In genomic region chr6:134851548-134851947, GRCh38 we compare ENCODE assay signal across 25 cellular contexts.
DNase-seq lines count a peak whose midpoint lies in the region; ATAC-seq, FAIRE-seq and TF ChIP-seq lines count a peak whose summit lies in the region.
"Had no signal": no experiment of that assay in that cellular context is flagged by ENCODE, and none has a peak within 500 bp of the region (broad histone marks: within the 10 kb centered on the region; RNA-seq: fewer than 3 reads in every experiment).

No MANE protein-coding gene starts in this region.

- H2AK9ac ChIP-seq in IMR-90 (replicated peaks; ENCODE audit: low read depth, low read length, poor library complexity), result no peak overlapping the region

- peak overlapping the region; percentile 62; the same call in 1 of the 2 replicates for H3K18ac ChIP-seq in IMR-90 (ENCODE audit: low read depth, low read length)

- peaks cover 12% of the 10 kb centered on the region; the same call in 1 of the 2 replicates for H3K9me1 ChIP-seq in IMR-90 (ENCODE audit: insufficient read depth, low read length)

- no peak overlapping the region for H3K4me2 ChIP-seq in GM23338
- no peak overlapping the region for H3K4me2 ChIP-seq in IMR-90 (ENCODE audit: low read depth, low read length)
- H3K4me2 ChIP-seq: A549; BLaER1 treated with 17β-estradiol and CSF1 and Interleukin-3, amounts not matched to agents 10 nM and 100 nM had no signal

- no peaks in the 10 kb centered on the region for H3F3A ChIP-seq in GM23338 (replicated peaks; ENCODE audit: low read depth)

- H2BK20ac ChIP-seq in IMR-90 (ENCODE audit: low read depth, low read length), result peak overlapping the region; percentile 57; the same call in 1 of the 2 replicates

- in situ Hi-C loops in IMR-90 (cut with MboI; ENCODE audit: low sequenced_read_pairs), result no loop called here

- no peak overlapping the region for H3K4me3 Mint-ChIP-seq in GM23338
- H3K4me3 Mint-ChIP-seq in endodermal cell, result no peak overlapping the region
- H3K4me3 Mint-ChIP-seq: CD14-positive monocyte; CD4-positive, alpha-beta T cell; CD8-positive, alpha-beta memory T cell; HFFc6 had no signal

- TF ChIP-seq CTCF in GM23338 (conservative IDR thresholded peaks at IDR 0.05; ENCODE audit: low read depth in 2 of 2), result no peak
- no peak for TF ChIP-seq CTCF in IMR-90 (conservative IDR thresholded peaks at IDR 0.05; ENCODE audit: low read depth, low read length)
- TF ChIP-seq CTCF in D721Med (IDR thresholded peaks at IDR 0.05; ENCODE audit: insufficient read depth, missing control alignments), result no peak
- TF ChIP-seq CTCF in endodermal cell (conservative IDR thresholded peaks at IDR 0.05), result no peak

- TF ChIP-seq POLR2A in IMR-90 (IDR thresholded peaks at IDR 0.05; ENCODE audit: low read depth, low read length), result no peak

- ATAC-seq in GM23338 (no peak), IMR-90 (ENCODE audit: low read depth) (no peak), left lobe of liver (peak; percentile 42), left cardiac atrium (no peak)
- ATAC-seq: A549 had no signal

- FAIRE-seq in D721Med (lab: Jason Lieb, UNC), result no peak
- FAIRE-seq: A549, GM12891, GM18507, H54 had no signal

- peak overlapping the region; percentile 37; the same call in 1 of the 2 replicates for H2BK120ac ChIP-seq in IMR-90 (ENCODE audit: low read depth, low read length)

- H3K79me1 ChIP-seq in IMR-90 (ENCODE audit: low read depth in 1 of 2, low read length in 2 of 2), result no peaks in the 10 kb centered on the region

- H4K8ac ChIP-seq in IMR-90 (ENCODE audit: low read depth in 2 of 2, low read length in 2 of 2), result no peak overlapping the region

- H3K9me3 Mint-ChIP-seq in GM23338 (no peaks in the 10 kb centered on the region), endodermal cell (no peaks in the 10 kb centered on the region)
- H3K9me3 Mint-ChIP-seq: CD4-positive, alpha-beta T cell; CD8-positive, alpha-beta memory T cell; HFFc6 had no signal

- no peak overlapping the region for H4K91ac ChIP-seq in IMR-90 (ENCODE audit: insufficient read depth, low read depth, low read length)

- H3K4ac ChIP-seq in IMR-90 (ENCODE audit: low read depth, low read length), result peak overlapping the region; percentile 31; the same call in 1 of the 2 replicates

- H4K20me1 ChIP-seq in GM23338 (replicated peaks; ENCODE audit: insufficient read depth), result no peaks in the 10 kb centered on the region
- H4K20me1 ChIP-seq in IMR-90 (ENCODE audit: insufficient read depth, low read length), result no peaks in the 10 kb centered on the region
- H4K20me1 ChIP-seq: BLaER1 treated with 17β-estradiol and CSF1 and Interleukin-3, amounts not matched to agents 10 nM and 100 nM had no signal

- dilution Hi-C loops in IMR-90 (cut with HindIII; ENCODE audit: low sequenced_read_pairs, unreplicated experiment), result no loop called here

- POLR2A ChIA-PET in IMR-90 (lab: Charles Lee; ENCODE audit: unreplicated experiment), result no interaction called here

- peak overlapping the region; percentile 60; the same call in 1 of the 2 replicates for H3K14ac ChIP-seq in IMR-90 (replicated peaks; ENCODE audit: low read depth, low read length)

- H3K27me3 ChIP-seq in GM23338 (ENCODE audit: insufficient read depth) (no peaks in the 10 kb centered on the region), IMR-90 (ENCODE audit: control insufficient read depth, insufficient read depth, low read length) (no peaks in the 10 kb centered on the region), neuron (ENCODE audit: insufficient read depth, low read length) (no peaks in the 10 kb centered on the region), endodermal cell (ENCODE audit: control insufficient read depth, insufficient read depth, low read length, poor library complexity, severe bottlenecking) (no peaks in the 10 kb centered on the region)
- H3K27me3 ChIP-seq: BE2C; BLaER1 treated with 17β-estradiol and CSF1 and Interleukin-3, amounts not matched to agents 10 nM and 100 nM had no signal

- H3K56ac ChIP-seq in IMR-90 (ENCODE audit: extremely low read depth, insufficient read depth, low read length), result no peak overlapping the region

- H4K5ac ChIP-seq in IMR-90 (ENCODE audit: low read depth, low read length), result peak overlapping the region; percentile 72; the same call in 1 of the 2 replicates

- DNase-seq in GM23338 (ENCODE audit: low spot score) (no peak), IMR-90 (no peak), left lobe of liver (ENCODE audit: low spot score) (peak; percentile 65), D721Med (ENCODE audit: insufficient read length, low spot score) (no peak), left cardiac atrium (no peak), endodermal cell (no peak)
- DNase-seq: 8988T; ACHN; AML-193; BE2C; CD4-positive, alpha-beta T cell; CD8-positive, alpha-beta memory T cell; DMS53; DMS79 treated with DMSO at 0.1 percent for 48 hours; GF-D8; GOT3; HFFc6 had no signal

- H3K9ac ChIP-seq in IMR-90 (ENCODE audit: low read depth, low read length) (no peak overlapping the region), endodermal cell (ENCODE audit: extremely low read depth, low read length, poor library complexity, severe bottlenecking) (no peak overlapping the region)
- H3K9ac ChIP-seq: BLaER1 treated with 17β-estradiol and CSF1 and Interleukin-3, amounts not matched to agents 10 nM and 100 nM had no signal

- H3K9me3 ChIP-seq in IMR-90 (ENCODE audit: control insufficient read depth, insufficient read depth, low read length) (no peaks in the 10 kb centered on the region), neuron (ENCODE audit: low read length) (no peaks in the 10 kb centered on the region), endodermal cell (ENCODE audit: control insufficient read depth, low read length) (no peaks in the 10 kb centered on the region)
- H3K9me3 ChIP-seq: A549; BE2C; BLaER1 treated with 17β-estradiol and CSF1 and Interleukin-3, amounts not matched to agents 10 nM and 100 nM; HAP-1 had no signal

- H3K36me3 Mint-ChIP-seq in GM23338 (ENCODE audit: low read depth) (no peaks in the 10 kb centered on the region), endodermal cell (ENCODE audit: low read depth) (no peaks in the 10 kb centered on the region)
- H3K36me3 Mint-ChIP-seq: CD14-positive monocyte; CD8-positive, alpha-beta memory T cell had no signal

- intact Hi-C loops in IMR-90 (cut with micrococcal nuclease) (no loop called here), left cardiac atrium (cut with DNase I) (no loop called here)

- no peak overlapping the region for H2BK5ac ChIP-seq in IMR-90 (ENCODE audit: low read depth, low read length, poor library complexity, severe bottlenecking)

- no peaks in the 10 kb centered on the region for H3K9me2 ChIP-seq in GM23338 (ENCODE audit: insufficient read depth)

- CTCF ChIA-PET in IMR-90 (lab: Yijun Ruan, JAX), result no interaction called here

- no peak overlapping the region for H2BK15ac ChIP-seq in IMR-90 (ENCODE audit: low read depth, low read length)

- no peak overlapping the region for H3K23ac ChIP-seq in IMR-90 (ENCODE audit: low read depth, low read length)

- H3K4me1 ChIP-seq in GM23338 (ENCODE audit: insufficient read depth) (peaks cover 10% of the 10 kb centered on the region; the same call in 1 of the 2 replicates), IMR-90 (ENCODE audit: control insufficient read depth, insufficient read depth, low read length) (peaks cover 23% of the 10 kb centered on the region), neuron (ENCODE audit: insufficient read depth, low read length) (peaks cover 8% of the 10 kb centered on the region), endodermal cell (ENCODE audit: control insufficient read depth, insufficient read depth, low read length) (no peaks in the 10 kb centered on the region)
- H3K4me1 ChIP-seq: BLaER1 treated with 17β-estradiol and CSF1 and Interleukin-3, amounts not matched to agents 10 nM and 100 nM; HAP-1 had no signal

- H3K36me3 ChIP-seq in GM23338 (ENCODE audit: insufficient read depth) (no peaks in the 10 kb centered on the region), IMR-90 (ENCODE audit: control insufficient read depth, insufficient read depth, low read length) (no peaks in the 10 kb centered on the region), neuron (ENCODE audit: insufficient read depth, low read length) (no peaks in the 10 kb centered on the region), endodermal cell (ENCODE audit: control insufficient read depth, insufficient read depth, low read length) (no peaks in the 10 kb centered on the region)
- H3K36me3 ChIP-seq: BE2C; BLaER1 treated with 17β-estradiol and CSF1 and Interleukin-3, amounts not matched to agents 10 nM and 100 nM; HAP-1 had no signal

- H3K27ac Mint-ChIP-seq in GM23338, result no peak overlapping the region
- H3K27ac Mint-ChIP-seq in endodermal cell, result no peak overlapping the region
- H3K27ac Mint-ChIP-seq: CD4-positive, alpha-beta T cell; CD8-positive, alpha-beta memory T cell; HFFc6 had no signal

- H3K27ac ChIP-seq in GM23338 (ENCODE audit: low read depth), result no peak overlapping the region
- no peak overlapping the region for H3K27ac ChIP-seq in IMR-90 (ENCODE audit: insufficient read depth, low read length)
- H3K27ac ChIP-seq in endodermal cell (ENCODE audit: low read depth, low read length), result no peak overlapping the region
- H3K27ac ChIP-seq: A549; BLaER1 treated with 17β-estradiol and CSF1 and Interleukin-3, amounts not matched to agents 10 nM and 100 nM had no signal

- no peak overlapping the region for H3K4me3 ChIP-seq in GM23338
- no peak overlapping the region for H3K4me3 ChIP-seq in IMR-90 (ENCODE audit: insufficient read depth, low read depth, low read length)
- no peak overlapping the region for H3K4me3 ChIP-seq in neuron (ENCODE audit: low read length)
- H3K4me3 ChIP-seq in endodermal cell (ENCODE audit: low read length), result no peak overlapping the region
- H3K4me3 ChIP-seq: A549; BLaER1 treated with 17β-estradiol and CSF1 and Interleukin-3, amounts not matched to agents 10 nM and 100 nM; HAP-1 had no signal

- WGBS in IMR-90 (ENCODE audit: extremely low coverage in 2 of 2, insufficient read length in 1 of 2), 2 experiments, result no CpG with 5 or more reads among the region's 6 CpGs
- WGBS in endodermal cell (ENCODE audit: insufficient coverage in 1 of 2, insufficient read length in 1 of 2), 2 experiments, result 92 to 100% methylated on average over 1 to 6 of the region's 6 CpGs

- H2AFZ ChIP-seq in GM23338 (peak overlapping the region; percentile 75; the same call in 1 of the 2 replicates), IMR-90 (replicated peaks; ENCODE audit: low read length, poor library complexity) (no peak overlapping the region), neuron (ENCODE audit: low read depth, low read length) (peak overlapping the region; percentile 37)

- H3K4me1 Mint-ChIP-seq in GM23338 (peaks cover 16% of the 10 kb centered on the region), endodermal cell (no peaks in the 10 kb centered on the region)
- H3K4me1 Mint-ChIP-seq: CD14-positive monocyte; CD8-positive, alpha-beta memory T cell had no signal

- no TSS peak for BruUV-seq in IMR-90 (replicated peaks; lab: Mats Ljungman, UMichigan)

- TF ChIP-seq RAD21 in IMR-90 (IDR thresholded peaks at IDR 0.05; ENCODE audit: low read length), result no peak

- peak overlapping the region; percentile 74; the same call in 1 of the 2 replicates for H2AK5ac ChIP-seq in IMR-90 (ENCODE audit: low read depth, low read length)

- H3K79me2 ChIP-seq in GM23338 (replicated peaks; ENCODE audit: insufficient read depth), result no peaks in the 10 kb centered on the region

- H3K27me3 Mint-ChIP-seq in GM23338 (ENCODE audit: insufficient read depth, low read depth, poor library complexity) (peaks cover 3% of the 10 kb centered on the region), endodermal cell (ENCODE audit: insufficient read depth) (no peaks in the 10 kb centered on the region)
- H3K27me3 Mint-ChIP-seq: CD4-positive, alpha-beta T cell had no signal
